In the genomic region with DNA sequence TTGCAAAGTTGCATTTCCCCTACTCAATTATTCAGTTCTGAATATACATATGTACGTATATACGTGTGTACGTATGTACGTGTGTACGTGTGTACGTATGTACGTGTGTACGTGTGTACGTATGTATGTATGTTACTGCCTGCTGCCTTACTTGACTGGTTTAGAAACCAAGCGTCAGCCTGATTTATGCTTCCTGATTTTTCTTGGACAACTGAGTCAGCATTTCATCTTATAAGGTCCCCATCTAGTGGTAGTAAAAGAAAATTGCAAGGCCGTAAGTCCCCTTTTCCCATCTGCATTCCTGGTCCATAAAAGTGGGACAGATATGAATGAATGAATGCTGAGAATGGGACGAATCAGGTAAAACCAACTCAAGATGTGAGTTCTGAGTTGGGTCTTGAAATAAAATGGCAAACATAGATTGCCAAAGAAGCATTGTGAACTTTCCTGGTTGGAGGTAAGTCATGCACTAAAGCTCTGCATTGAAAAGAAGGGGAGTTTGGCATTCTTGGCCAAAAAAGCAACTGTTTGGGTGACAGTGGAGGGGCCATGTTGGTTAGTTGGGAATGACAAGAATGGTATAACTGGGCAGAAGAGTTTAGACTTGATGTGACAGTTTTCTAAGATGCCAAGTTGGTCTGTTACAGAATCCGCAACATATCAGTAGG, we compare ENCODE assay signal across 1 cellular context.
A peak's percentile ranks its signal among the peaks of the same experiment; 100 is the strongest.
TF ChIP-seq lines count a peak whose summit lies in the region.

No MANE protein-coding gene starts in this region.

TF ChIP-seq in K562, 482 proteins besides CTCF, POLR2A, EP300 and RAD21 (continued from another document and continues in another):
- TF ChIP-seq, protein P1, sequence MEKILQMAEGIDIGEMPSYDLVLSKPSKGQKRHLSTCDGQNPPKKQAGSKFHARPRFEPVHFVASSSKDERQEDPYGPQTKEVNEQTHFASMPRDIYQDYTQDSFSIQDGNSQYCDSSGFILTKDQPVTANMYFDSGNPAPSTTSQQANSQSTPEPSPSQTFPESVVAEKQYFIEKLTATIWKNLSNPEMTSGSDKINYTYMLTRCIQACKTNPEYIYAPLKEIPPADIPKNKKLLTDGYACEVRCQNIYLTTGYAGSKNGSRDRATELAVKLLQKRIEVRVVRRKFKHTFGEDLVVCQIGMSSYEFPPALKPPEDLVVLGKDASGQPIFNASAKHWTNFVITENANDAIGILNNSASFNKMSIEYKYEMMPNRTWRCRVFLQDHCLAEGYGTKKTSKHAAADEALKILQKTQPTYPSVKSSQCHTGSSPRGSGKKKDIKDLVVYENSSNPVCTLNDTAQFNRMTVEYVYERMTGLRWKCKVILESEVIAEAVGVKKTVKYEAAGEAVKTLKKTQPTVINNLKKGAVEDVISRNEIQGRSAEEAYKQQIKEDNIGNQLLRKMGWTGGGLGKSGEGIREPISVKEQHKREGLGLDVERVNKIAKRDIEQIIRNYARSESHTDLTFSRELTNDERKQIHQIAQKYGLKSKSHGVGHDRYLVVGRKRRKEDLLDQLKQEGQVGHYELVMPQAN (IDR thresholded peaks at IDR 0.05; ENCODE audit: borderline replicate concordance): no peak
- TF ChIP-seq LARP7 (IDR thresholded peaks at IDR 0.05) (no peak), RCOR1 (IDR thresholded peaks at IDR 0.05; ENCODE audit: borderline replicate concordance in 1 of 2, low read depth in 2 of 2, low read length in 2 of 2) (no peak), SMC3 (conservative IDR thresholded peaks at IDR 0.05; ENCODE audit: insufficient read depth, low read depth, low read length) (peak; percentile 52; the same call in 1 of the 2 replicates), MAFG (tag; conservative IDR thresholded peaks at IDR 0.05) (peak; percentile 97), CHD2 (IDR thresholded peaks at IDR 0.05; ENCODE audit: low read depth, low read length) (no peak), HDGF (IDR thresholded peaks at IDR 0.05) (no peak), MCM5 (IDR thresholded peaks at IDR 0.05; ENCODE audit: low read depth) (no peak), ZNF274 (IDR thresholded peaks at IDR 0.05; ENCODE audit: borderline replicate concordance, low read depth, low read length) (no peak), MAFK (IDR thresholded peaks at IDR 0.05; ENCODE audit: low read length) (peak; percentile 94), RBM15 (IDR thresholded peaks at IDR 0.05; ENCODE audit: insufficient read depth, low read length) (no peak), MEIS2 (IDR thresholded peaks at IDR 0.05; ENCODE audit: partially characterized antibody) (peak; percentile 92), NCOA4 (IDR thresholded peaks at IDR 0.05; ENCODE audit: partially characterized antibody) (no peak), CBFA2T2 (conservative IDR thresholded peaks at IDR 0.05) (no peak), FOSL1 (tag; conservative IDR thresholded peaks at IDR 0.05) (0 out of 2 replicates have a peak, but pooled peaks have one; percentile 13), MAFF (IDR thresholded peaks at IDR 0.05; ENCODE audit: low read length) (peak; percentile 96), POLR3G (IDR thresholded peaks at IDR 0.05; ENCODE audit: extremely low read depth, insufficient read length, insufficient replicate concordance) (no peak), FOXJ3 (CRISPR knock-in tag; IDR thresholded peaks at IDR 0.05) (no peak), CSDE1 (IDR thresholded peaks at IDR 0.05) (no peak), ZNF830 (CRISPR knock-in tag; IDR thresholded peaks at IDR 0.05) (no peak), BACH1 (tag; IDR thresholded peaks at IDR 0.05) (0 out of 2 replicates have a peak, but pooled peaks have one; percentile 56)
- TF ChIP-seq, protein P2, sequence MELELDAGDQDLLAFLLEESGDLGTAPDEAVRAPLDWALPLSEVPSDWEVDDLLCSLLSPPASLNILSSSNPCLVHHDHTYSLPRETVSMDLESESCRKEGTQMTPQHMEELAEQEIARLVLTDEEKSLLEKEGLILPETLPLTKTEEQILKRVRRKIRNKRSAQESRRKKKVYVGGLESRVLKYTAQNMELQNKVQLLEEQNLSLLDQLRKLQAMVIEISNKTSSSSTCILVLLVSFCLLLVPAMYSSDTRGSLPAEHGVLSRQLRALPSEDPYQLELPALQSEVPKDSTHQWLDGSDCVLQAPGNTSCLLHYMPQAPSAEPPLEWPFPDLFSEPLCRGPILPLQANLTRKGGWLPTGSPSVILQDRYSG (tag; conservative IDR thresholded peaks at IDR 0.05; ENCODE audit: low read depth): no peak
- TF ChIP-seq, protein P3, sequence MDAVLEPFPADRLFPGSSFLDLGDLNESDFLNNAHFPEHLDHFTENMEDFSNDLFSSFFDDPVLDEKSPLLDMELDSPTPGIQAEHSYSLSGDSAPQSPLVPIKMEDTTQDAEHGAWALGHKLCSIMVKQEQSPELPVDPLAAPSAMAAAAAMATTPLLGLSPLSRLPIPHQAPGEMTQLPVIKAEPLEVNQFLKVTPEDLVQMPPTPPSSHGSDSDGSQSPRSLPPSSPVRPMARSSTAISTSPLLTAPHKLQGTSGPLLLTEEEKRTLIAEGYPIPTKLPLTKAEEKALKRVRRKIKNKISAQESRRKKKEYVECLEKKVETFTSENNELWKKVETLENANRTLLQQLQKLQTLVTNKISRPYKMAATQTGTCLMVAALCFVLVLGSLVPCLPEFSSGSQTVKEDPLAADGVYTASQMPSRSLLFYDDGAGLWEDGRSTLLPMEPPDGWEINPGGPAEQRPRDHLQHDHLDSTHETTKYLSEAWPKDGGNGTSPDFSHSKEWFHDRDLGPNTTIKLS (IDR thresholded peaks at IDR 0.05; ENCODE audit: borderline replicate concordance, low read depth): no peak
- TF ChIP-seq, protein P4, sequence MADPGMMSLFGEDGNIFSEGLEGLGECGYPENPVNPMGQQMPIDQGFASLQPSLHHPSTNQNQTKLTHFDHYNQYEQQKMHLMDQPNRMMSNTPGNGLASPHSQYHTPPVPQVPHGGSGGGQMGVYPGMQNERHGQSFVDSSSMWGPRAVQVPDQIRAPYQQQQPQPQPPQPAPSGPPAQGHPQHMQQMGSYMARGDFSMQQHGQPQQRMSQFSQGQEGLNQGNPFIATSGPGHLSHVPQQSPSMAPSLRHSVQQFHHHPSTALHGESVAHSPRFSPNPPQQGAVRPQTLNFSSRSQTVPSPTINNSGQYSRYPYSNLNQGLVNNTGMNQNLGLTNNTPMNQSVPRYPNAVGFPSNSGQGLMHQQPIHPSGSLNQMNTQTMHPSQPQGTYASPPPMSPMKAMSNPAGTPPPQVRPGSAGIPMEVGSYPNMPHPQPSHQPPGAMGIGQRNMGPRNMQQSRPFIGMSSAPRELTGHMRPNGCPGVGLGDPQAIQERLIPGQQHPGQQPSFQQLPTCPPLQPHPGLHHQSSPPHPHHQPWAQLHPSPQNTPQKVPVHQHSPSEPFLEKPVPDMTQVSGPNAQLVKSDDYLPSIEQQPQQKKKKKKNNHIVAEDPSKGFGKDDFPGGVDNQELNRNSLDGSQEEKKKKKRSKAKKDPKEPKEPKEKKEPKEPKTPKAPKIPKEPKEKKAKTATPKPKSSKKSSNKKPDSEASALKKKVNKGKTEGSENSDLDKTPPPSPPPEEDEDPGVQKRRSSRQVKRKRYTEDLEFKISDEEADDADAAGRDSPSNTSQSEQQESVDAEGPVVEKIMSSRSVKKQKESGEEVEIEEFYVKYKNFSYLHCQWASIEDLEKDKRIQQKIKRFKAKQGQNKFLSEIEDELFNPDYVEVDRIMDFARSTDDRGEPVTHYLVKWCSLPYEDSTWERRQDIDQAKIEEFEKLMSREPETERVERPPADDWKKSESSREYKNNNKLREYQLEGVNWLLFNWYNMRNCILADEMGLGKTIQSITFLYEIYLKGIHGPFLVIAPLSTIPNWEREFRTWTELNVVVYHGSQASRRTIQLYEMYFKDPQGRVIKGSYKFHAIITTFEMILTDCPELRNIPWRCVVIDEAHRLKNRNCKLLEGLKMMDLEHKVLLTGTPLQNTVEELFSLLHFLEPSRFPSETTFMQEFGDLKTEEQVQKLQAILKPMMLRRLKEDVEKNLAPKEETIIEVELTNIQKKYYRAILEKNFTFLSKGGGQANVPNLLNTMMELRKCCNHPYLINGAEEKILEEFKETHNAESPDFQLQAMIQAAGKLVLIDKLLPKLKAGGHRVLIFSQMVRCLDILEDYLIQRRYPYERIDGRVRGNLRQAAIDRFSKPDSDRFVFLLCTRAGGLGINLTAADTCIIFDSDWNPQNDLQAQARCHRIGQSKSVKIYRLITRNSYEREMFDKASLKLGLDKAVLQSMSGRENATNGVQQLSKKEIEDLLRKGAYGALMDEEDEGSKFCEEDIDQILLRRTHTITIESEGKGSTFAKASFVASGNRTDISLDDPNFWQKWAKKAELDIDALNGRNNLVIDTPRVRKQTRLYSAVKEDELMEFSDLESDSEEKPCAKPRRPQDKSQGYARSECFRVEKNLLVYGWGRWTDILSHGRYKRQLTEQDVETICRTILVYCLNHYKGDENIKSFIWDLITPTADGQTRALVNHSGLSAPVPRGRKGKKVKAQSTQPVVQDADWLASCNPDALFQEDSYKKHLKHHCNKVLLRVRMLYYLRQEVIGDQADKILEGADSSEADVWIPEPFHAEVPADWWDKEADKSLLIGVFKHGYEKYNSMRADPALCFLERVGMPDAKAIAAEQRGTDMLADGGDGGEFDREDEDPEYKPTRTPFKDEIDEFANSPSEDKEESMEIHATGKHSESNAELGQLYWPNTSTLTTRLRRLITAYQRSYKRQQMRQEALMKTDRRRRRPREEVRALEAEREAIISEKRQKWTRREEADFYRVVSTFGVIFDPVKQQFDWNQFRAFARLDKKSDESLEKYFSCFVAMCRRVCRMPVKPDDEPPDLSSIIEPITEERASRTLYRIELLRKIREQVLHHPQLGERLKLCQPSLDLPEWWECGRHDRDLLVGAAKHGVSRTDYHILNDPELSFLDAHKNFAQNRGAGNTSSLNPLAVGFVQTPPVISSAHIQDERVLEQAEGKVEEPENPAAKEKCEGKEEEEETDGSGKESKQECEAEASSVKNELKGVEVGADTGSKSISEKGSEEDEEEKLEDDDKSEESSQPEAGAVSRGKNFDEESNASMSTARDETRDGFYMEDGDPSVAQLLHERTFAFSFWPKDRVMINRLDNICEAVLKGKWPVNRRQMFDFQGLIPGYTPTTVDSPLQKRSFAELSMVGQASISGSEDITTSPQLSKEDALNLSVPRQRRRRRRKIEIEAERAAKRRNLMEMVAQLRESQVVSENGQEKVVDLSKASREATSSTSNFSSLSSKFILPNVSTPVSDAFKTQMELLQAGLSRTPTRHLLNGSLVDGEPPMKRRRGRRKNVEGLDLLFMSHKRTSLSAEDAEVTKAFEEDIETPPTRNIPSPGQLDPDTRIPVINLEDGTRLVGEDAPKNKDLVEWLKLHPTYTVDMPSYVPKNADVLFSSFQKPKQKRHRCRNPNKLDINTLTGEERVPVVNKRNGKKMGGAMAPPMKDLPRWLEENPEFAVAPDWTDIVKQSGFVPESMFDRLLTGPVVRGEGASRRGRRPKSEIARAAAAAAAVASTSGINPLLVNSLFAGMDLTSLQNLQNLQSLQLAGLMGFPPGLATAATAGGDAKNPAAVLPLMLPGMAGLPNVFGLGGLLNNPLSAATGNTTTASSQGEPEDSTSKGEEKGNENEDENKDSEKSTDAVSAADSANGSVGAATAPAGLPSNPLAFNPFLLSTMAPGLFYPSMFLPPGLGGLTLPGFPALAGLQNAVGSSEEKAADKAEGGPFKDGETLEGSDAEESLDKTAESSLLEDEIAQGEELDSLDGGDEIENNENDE (IDR thresholded peaks at IDR 0.05; ENCODE audit: low read depth, low read length): no peak
- TF ChIP-seq, protein P5, sequence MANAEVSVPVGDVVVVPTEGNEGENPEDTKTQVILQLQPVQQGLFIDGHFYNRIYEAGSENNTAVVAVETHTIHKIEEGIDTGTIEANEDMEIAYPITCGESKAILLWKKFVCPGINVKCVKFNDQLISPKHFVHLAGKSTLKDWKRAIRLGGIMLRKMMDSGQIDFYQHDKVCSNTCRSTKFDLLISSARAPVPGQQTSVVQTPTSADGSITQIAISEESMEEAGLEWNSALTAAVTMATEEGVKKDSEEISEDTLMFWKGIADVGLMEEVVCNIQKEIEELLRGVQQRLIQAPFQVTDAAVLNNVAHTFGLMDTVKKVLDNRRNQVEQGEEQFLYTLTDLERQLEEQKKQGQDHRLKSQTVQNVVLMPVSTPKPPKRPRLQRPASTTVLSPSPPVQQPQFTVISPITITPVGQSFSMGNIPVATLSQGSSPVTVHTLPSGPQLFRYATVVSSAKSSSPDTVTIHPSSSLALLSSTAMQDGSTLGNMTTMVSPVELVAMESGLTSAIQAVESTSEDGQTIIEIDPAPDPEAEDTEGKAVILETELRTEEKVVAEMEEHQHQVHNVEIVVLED (CRISPR knock-in tag; IDR thresholded peaks at IDR 0.05): peak; percentile 46; the same call in 1 of the 2 replicates
- TF ChIP-seq, protein P6, sequence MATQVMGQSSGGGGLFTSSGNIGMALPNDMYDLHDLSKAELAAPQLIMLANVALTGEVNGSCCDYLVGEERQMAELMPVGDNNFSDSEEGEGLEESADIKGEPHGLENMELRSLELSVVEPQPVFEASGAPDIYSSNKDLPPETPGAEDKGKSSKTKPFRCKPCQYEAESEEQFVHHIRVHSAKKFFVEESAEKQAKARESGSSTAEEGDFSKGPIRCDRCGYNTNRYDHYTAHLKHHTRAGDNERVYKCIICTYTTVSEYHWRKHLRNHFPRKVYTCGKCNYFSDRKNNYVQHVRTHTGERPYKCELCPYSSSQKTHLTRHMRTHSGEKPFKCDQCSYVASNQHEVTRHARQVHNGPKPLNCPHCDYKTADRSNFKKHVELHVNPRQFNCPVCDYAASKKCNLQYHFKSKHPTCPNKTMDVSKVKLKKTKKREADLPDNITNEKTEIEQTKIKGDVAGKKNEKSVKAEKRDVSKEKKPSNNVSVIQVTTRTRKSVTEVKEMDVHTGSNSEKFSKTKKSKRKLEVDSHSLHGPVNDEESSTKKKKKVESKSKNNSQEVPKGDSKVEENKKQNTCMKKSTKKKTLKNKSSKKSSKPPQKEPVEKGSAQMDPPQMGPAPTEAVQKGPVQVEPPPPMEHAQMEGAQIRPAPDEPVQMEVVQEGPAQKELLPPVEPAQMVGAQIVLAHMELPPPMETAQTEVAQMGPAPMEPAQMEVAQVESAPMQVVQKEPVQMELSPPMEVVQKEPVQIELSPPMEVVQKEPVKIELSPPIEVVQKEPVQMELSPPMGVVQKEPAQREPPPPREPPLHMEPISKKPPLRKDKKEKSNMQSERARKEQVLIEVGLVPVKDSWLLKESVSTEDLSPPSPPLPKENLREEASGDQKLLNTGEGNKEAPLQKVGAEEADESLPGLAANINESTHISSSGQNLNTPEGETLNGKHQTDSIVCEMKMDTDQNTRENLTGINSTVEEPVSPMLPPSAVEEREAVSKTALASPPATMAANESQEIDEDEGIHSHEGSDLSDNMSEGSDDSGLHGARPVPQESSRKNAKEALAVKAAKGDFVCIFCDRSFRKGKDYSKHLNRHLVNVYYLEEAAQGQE (CRISPR knock-in tag; IDR thresholded peaks at IDR 0.05; ENCODE audit: low read depth): no peak
- TF ChIP-seq, protein P7, sequence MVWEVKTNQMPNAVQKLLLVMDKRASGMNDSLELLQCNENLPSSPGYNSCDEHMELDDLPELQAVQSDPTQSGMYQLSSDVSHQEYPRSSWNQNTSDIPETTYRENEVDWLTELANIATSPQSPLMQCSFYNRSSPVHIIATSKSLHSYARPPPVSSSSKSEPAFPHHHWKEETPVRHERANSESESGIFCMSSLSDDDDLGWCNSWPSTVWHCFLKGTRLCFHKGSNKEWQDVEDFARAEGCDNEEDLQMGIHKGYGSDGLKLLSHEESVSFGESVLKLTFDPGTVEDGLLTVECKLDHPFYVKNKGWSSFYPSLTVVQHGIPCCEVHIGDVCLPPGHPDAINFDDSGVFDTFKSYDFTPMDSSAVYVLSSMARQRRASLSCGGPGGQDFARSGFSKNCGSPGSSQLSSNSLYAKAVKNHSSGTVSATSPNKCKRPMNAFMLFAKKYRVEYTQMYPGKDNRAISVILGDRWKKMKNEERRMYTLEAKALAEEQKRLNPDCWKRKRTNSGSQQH (CRISPR knock-in tag; IDR thresholded peaks at IDR 0.05): no peak
